ENCODE assay signal across 1 cellular context in genomic region chr4:978957-979701, GRCh38.
TF ChIP-seq lines count a peak whose summit lies in the region.

No MANE protein-coding gene starts in this region.

TF ChIP-seq in K562, 482 proteins besides CTCF, POLR2A, EP300 and RAD21 (continues in another document):
- TF ChIP-seq ZNF277 (CRISPR knock-in tag; IDR thresholded peaks at IDR 0.05; ENCODE audit: borderline replicate concordance) (no peak), BHLHE40 (IDR thresholded peaks at IDR 0.05; ENCODE audit: low read length) (no peak), CEBPZ (IDR thresholded peaks at IDR 0.05; ENCODE audit: borderline replicate concordance, low read depth, low read length) (no peak), ZNF354B (CRISPR knock-in tag; IDR thresholded peaks at IDR 0.05) (no peak), EP400 (IDR thresholded peaks at IDR 0.05) (peak; percentile 40; the same call in 1 of the 2 replicates), CEBPB (tag; IDR thresholded peaks at IDR 0.05) (peak; percentile 95), ZBTB26 (CRISPR knock-in tag; IDR thresholded peaks at IDR 0.05) (no peak), TRIM24 (IDR thresholded peaks at IDR 0.05) (peak in 1 of 2 experiments; percentile 23; a peak in 1 of 4 replicates), POLR2AphosphoS5 (IDR thresholded peaks at IDR 0.05; ENCODE audit: control insufficient read depth, insufficient read depth, low read depth, low read length) (no peak), CHD1 (IDR thresholded peaks at IDR 0.05; ENCODE audit: low read length) (no peak), HDAC3 (IDR thresholded peaks at IDR 0.05; ENCODE audit: borderline replicate concordance, partially characterized antibody) (no peak), SP2 (IDR thresholded peaks at IDR 0.05; ENCODE audit: extremely low read depth, low read depth, low read length, poor library complexity, severe bottlenecking) (no peak), POLR2B (IDR thresholded peaks at IDR 0.05; ENCODE audit: low read depth, partially characterized antibody) (no peak), ZNF217 (CRISPR knock-in tag; IDR thresholded peaks at IDR 0.05) (no peak), SRSF9 (IDR thresholded peaks at IDR 0.05; ENCODE audit: borderline replicate concordance, low read depth, low read length) (no peak), ETV1 (tag; conservative IDR thresholded peaks at IDR 0.05; ENCODE audit: low read depth) (no peak), ZNF165 (CRISPR knock-in tag; IDR thresholded peaks at IDR 0.05; ENCODE audit: borderline replicate concordance) (no peak), GABPB2 (CRISPR knock-in tag; conservative IDR thresholded peaks at IDR 0.05) (no peak), TCFL5 (CRISPR knock-in tag; conservative IDR thresholded peaks at IDR 0.05) (no peak), MNT (conservative IDR thresholded peaks at IDR 0.05) (no peak), ZNF384 (IDR thresholded peaks at IDR 0.05; ENCODE audit: low read depth, low read length) (no peak), ZFP1 (CRISPR knock-in tag; IDR thresholded peaks at IDR 0.05) (no peak), ATF1 (CRISPR knock-in tag; IDR thresholded peaks at IDR 0.05) (no peak), ATF1 (tag; IDR thresholded peaks at IDR 0.05) (no peak), NRF1 (conservative IDR thresholded peaks at IDR 0.05 in 1 of 2, IDR thresholded peaks at IDR 0.05 in 1 of 2) (peak in 1 of 2 experiments; percentile 50; a peak in 3 of 4 replicates), NR2C2 (CRISPR knock-in tag; IDR thresholded peaks at IDR 0.05) (no peak), NR2C2 (tag; IDR thresholded peaks at IDR 0.05) (no peak), MED1 (CRISPR knock-in tag; IDR thresholded peaks at IDR 0.05; ENCODE audit: borderline replicate concordance) (no peak), TAF1 (IDR thresholded peaks at IDR 0.05; ENCODE audit: control insufficient read depth, extremely low read depth, insufficient read depth, low read length, severe bottlenecking) (no peak), ZNF134 (CRISPR knock-in tag; conservative IDR thresholded peaks at IDR 0.05) (no peak), JUND (IDR thresholded peaks at IDR 0.05; ENCODE audit: borderline replicate concordance, low read depth, low read length) (peak; percentile 61), JUND (tag; IDR thresholded peaks at IDR 0.05; ENCODE audit: borderline replicate concordance, low read depth, low read length) (0 out of 3 replicates have a peak, but pooled peaks have one; percentile 10), NCOA4 (IDR thresholded peaks at IDR 0.05; ENCODE audit: partially characterized antibody) (no peak), ZNF780A (CRISPR knock-in tag; IDR thresholded peaks at IDR 0.05) (no peak), DEAF1 (CRISPR knock-in tag; IDR thresholded peaks at IDR 0.05) (no peak), U2AF2 (optimal IDR thresholded peaks at IDR 0.05; ENCODE audit: low read depth, low read length) (no peak), POLR2AphosphoS2 (IDR thresholded peaks at IDR 0.05; ENCODE audit: low read length) (no peak), MAZ (CRISPR knock-in tag; conservative IDR thresholded peaks at IDR 0.05 in 1 of 2, IDR thresholded peaks at IDR 0.05 in 1 of 2) (0 out of 4 replicates have a peak, but pooled peaks of 1 of the 2 experiments have one; percentile 15), ETV5 (CRISPR knock-in tag; IDR thresholded peaks at IDR 0.05; ENCODE audit: low read depth) (no peak), MAFK (IDR thresholded peaks at IDR 0.05; ENCODE audit: low read length) (0 out of 2 replicates have a peak, but pooled peaks have one; percentile 5), ESRRA (IDR thresholded peaks at IDR 0.05; ENCODE audit: borderline replicate concordance, low read depth) (no peak), PHB2 (IDR thresholded peaks at IDR 0.05; ENCODE audit: low read depth) (no peak), ZNF589 (CRISPR knock-in tag; IDR thresholded peaks at IDR 0.05; ENCODE audit: low read depth) (0 out of 2 replicates have a peak, but pooled peaks have one; percentile 18), RBM34 (IDR thresholded peaks at IDR 0.05; ENCODE audit: borderline replicate concordance, insufficient read depth, low read length) (no peak), ETS1 (conservative IDR thresholded peaks at IDR 0.05; ENCODE audit: control insufficient read depth, low read depth, low read length) (no peak), E4F1 (CRISPR knock-in tag; IDR thresholded peaks at IDR 0.05; ENCODE audit: borderline replicate concordance) (no peak), POLR2H (tag; IDR thresholded peaks at IDR 0.05; ENCODE audit: low read depth) (no peak), ZNF212 (CRISPR knock-in tag; IDR thresholded peaks at IDR 0.05) (no peak), ZBED1 (IDR thresholded peaks at IDR 0.05) (no peak), TEAD2 (tag; IDR thresholded peaks at IDR 0.05) (no peak), MCM2 (IDR thresholded peaks at IDR 0.05; ENCODE audit: low read depth) (no peak), MAFG (tag; conservative IDR thresholded peaks at IDR 0.05) (peak; percentile 37; the same call in 1 of the 2 replicates), BDP1 (IDR thresholded peaks at IDR 0.05; ENCODE audit: insufficient read depth, insufficient read length) (no peak), ZNF830 (CRISPR knock-in tag; IDR thresholded peaks at IDR 0.05) (no peak), ATF7 (IDR thresholded peaks at IDR 0.05) (peak; percentile 82), ARID3B (CRISPR knock-in tag; IDR thresholded peaks at IDR 0.05; ENCODE audit: borderline replicate concordance) (no peak), CTCFL (IDR thresholded peaks at IDR 0.05; ENCODE audit: borderline replicate concordance, insufficient read depth, low read depth, low read length, poor library complexity, severe bottlenecking) (no peak)
